Comparison of ENCODE assay signal across 16 cellular contexts in the genomic region with DNA sequence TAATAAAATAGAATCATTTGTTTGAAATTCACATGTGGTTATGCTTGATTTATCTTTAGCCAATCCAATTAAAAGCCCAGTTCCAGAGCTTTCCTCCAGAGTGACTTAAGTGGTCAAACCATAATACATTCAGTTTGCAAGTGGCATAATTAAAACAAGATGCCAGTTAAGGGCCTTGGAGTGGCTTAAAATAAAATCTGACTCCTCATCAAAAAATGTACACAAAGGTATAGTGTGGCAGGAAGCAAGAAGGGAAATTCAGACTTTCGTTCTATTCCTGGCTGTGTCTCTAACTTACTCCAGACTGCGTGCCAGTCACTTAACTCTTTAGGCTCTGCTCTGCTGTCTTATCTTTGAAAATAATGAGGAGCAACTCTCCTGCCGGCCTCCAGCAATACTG.
DNase-seq lines count a peak whose midpoint lies in the region; TF ChIP-seq lines count a peak whose summit lies in the region.
"Had no signal": no experiment of that assay in that cellular context is flagged by ENCODE, and none has a peak within 500 bp of the region (broad histone marks: within the 10 kb centered on the region; RNA-seq: fewer than 3 reads in every experiment).

No MANE protein-coding gene starts in this region.

- no peak overlapping the region for H3K27ac ChIP-seq in AG04450 (ENCODE audit: low read depth, low read length)
- H3K27ac ChIP-seq: coronary artery, ovary had no signal

- POLR2A ChIA-PET in AG04450 (lab: Yijun Ruan, JAX) = no interaction called here

- no peaks in the 10 kb centered on the region for H3K27me3 ChIP-seq in AG04450 (ENCODE audit: control insufficient read depth, insufficient read depth, low read length)
- H3K27me3 ChIP-seq: ovary had no signal

- no peaks in the 10 kb centered on the region for H3K9me3 ChIP-seq in AG04450 (ENCODE audit: control insufficient read depth, insufficient read depth, low read length)
- H3K9me3 ChIP-seq: HAP-1, ovary, thoracic aorta had no signal

- H3K4me3 ChIP-seq in AG04450 (ENCODE audit: low read depth, low read length) = no peak overlapping the region
- H3K4me3 ChIP-seq: coronary artery, HAP-1, ovary, thoracic aorta had no signal

- TF ChIP-seq CTCF in AG04450 (IDR thresholded peaks at IDR 0.05; ENCODE audit: low read depth, low read length) = peak; percentile 45

- CTCF ChIA-PET in AG04450 (lab: Charles Lee) = no interaction called here

- DNase-seq in AG04450 (ENCODE audit: low read depth, low spot score) (peak; percentile 71), GM04504 (ENCODE audit: low read depth) (peak; percentile 88), RPMI8226 (peak; percentile 72), glomerular visceral epithelial cell (ENCODE audit: extremely low spot score) (peak; percentile 40), AML-193 (lab: John Stamatoyannopoulos, UW) (no peak), mesenteric fat pad (ENCODE audit: low spot score) (no peak)
- no peak for DNase-seq in stimulated activated CD4-positive, alpha-beta T cell treated with anti-CD3 and anti-CD28 coated beads, Interleukin-1b, Interleukin-23, amount 100 ng/mL, for 48 hours
- no peak for DNase-seq in activated CD4-positive, alpha-beta T cell treated with anti-CD3 and anti-CD28 coated beads for 1 hour
- DNase-seq: activated T-cell treated with anti-CD3 and anti-CD28 coated beads, Interleukin-2, amount 50 U/mL, for 24 hours; C1 segment of cervical spinal cord; GDM1; OCI-M1; ovary had no signal

Comparison
In these comparisons a context has a peak if more than half of its experiments do, and no peak if none do; other contexts are left out.
1. DNase-seq: peak in AG04450 (single experiment), GM04504 (single experiment), RPMI8226 (single experiment) and glomerular visceral epithelial cell (single experiment); none in stimulated activated CD4-positive, alpha-beta T cell treated with anti-CD3 and anti-CD28 coated beads, Interleukin-1b, Interleukin-23, amount 100 ng/mL, for 48 hours (single experiment), AML-193 (0 of 2), mesenteric fat pad (single experiment) and activated CD4-positive, alpha-beta T cell treated with anti-CD3 and anti-CD28 coated beads for 1 hour (single experiment).